2 cellular contexts compared by ENCODE assay signal in genomic region chr4:73387552-73387951, GRCh38.
TF ChIP-seq lines count a peak whose summit lies in the region.

No MANE protein-coding gene starts in this region.

TF ChIP-seq in GM12891, 5 proteins besides CTCF, POLR2A, EP300 and RAD21:
- TF ChIP-seq POLR2AphosphoS5 (IDR thresholded peaks at IDR 0.05; ENCODE audit: low read depth, low read length) (no peak), TAF1 (IDR thresholded peaks at IDR 0.05; ENCODE audit: low read depth, low read length) (no peak), PAX5 (IDR thresholded peaks at IDR 0.05; ENCODE audit: insufficient read depth, low read length, severe bottlenecking) (no peak), POU2F2 (IDR thresholded peaks at IDR 0.05; ENCODE audit: low read depth, low read length) (no peak), SPI1 (IDR thresholded peaks at IDR 0.05; ENCODE audit: low read depth, low read length) (peak; percentile 86)

TF ChIP-seq in GM12878, 131 proteins besides CTCF, POLR2A, EP300 and RAD21:
- no peak for TF ChIP-seq ZNF384 (IDR thresholded peaks at IDR 0.05; ENCODE audit: borderline replicate concordance, low read depth, low read length)
- TF ChIP-seq, protein P1, sequence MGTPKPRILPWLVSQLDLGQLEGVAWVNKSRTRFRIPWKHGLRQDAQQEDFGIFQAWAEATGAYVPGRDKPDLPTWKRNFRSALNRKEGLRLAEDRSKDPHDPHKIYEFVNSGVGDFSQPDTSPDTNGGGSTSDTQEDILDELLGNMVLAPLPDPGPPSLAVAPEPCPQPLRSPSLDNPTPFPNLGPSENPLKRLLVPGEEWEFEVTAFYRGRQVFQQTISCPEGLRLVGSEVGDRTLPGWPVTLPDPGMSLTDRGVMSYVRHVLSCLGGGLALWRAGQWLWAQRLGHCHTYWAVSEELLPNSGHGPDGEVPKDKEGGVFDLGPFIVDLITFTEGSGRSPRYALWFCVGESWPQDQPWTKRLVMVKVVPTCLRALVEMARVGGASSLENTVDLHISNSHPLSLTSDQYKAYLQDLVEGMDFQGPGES (IDR thresholded peaks at IDR 0.05) = no peak
- TF ChIP-seq NFIC (IDR thresholded peaks at IDR 0.05; ENCODE audit: low read depth, low read length) = peak; percentile 51; the same call in 1 of the 2 replicates
- TF ChIP-seq BCL11A (IDR thresholded peaks at IDR 0.05; ENCODE audit: low read depth, low read length) = peak; percentile 41; the same call in 1 of the 2 replicates
- peak; percentile 77; the same call in 1 of the 2 replicates for TF ChIP-seq SPI1 (IDR thresholded peaks at IDR 0.05; ENCODE audit: borderline replicate concordance, insufficient read depth, low read depth, low read length)
- no peak for TF ChIP-seq MXI1 (IDR thresholded peaks at IDR 0.05; ENCODE audit: low read depth, low read length)
- TF ChIP-seq JUNB (IDR thresholded peaks at IDR 0.05) = peak; percentile 65
- TF ChIP-seq IKZF2 (IDR thresholded peaks at IDR 0.05) = peak; percentile 38 to 46; a peak in 2 of 4 replicates
- 0 out of 2 replicates have a peak, but pooled peaks have one; percentile 16 for TF ChIP-seq TCF7 (IDR thresholded peaks at IDR 0.05; ENCODE audit: borderline replicate concordance)
